Comparison of ENCODE assay signal across 8 cellular contexts in the genomic region with DNA sequence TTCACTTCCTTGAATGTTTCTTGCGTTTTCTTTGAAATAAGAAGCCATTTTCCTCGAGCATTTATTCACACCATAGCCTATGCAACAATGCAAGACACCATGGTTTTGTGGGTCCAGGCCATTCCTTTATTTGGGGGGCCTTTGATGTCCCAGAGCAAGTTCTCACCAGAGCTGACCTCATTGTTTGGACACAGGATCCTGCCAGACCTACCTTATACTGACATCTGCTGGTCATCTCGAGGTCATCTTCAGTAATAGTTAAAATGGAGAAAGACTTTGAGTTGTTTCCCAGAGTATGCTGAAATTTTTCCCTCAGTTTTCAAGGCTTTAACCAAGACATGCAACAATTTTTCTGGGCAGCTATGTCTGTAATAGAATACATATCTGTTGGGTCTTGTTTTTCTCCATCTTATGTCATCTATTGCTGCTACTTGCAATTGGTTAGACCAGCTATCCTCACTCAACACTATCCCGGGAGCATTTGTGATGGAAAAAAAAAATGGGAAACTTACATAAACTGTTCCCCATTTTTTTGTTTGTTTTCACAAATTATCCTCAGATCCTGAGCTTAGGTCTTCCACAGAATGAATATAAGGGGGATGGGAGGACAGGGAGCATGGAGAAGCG. TPM values are rescaled to one million over a fixed set of nuclear protein-coding genes. Genes with fewer than 3 reads are reported as not detected.
DNase-seq lines count a peak whose midpoint lies in the region; ATAC-seq, FAIRE-seq and TF ChIP-seq lines count a peak whose summit lies in the region.

No MANE protein-coding gene starts in this region.

- H3K27me3 ChIP-seq in endodermal cell (ENCODE audit: control insufficient read depth, insufficient read depth, low read length, poor library complexity, severe bottlenecking) = no peaks in the 10 kb centered on the region

- no peak overlapping the region for H3K27ac ChIP-seq in 22Rv1
- no peak overlapping the region for H3K27ac ChIP-seq in endodermal cell (ENCODE audit: low read depth, low read length)

- peaks cover 5% of the 10 kb centered on the region for H3K9me3 Mint-ChIP-seq in endodermal cell
- peaks cover 5% of the 10 kb centered on the region for H3K9me3 Mint-ChIP-seq in activated CD4-positive, alpha-beta memory T cell treated with anti-CD3 and anti-CD28 coated beads for 36 hours

- no peaks in the 10 kb centered on the region for H3K4me1 Mint-ChIP-seq in endodermal cell
- H3K4me1 Mint-ChIP-seq in activated CD4-positive, alpha-beta memory T cell treated with anti-CD3 and anti-CD28 coated beads for 36 hours (ENCODE audit: low read depth) = no peaks in the 10 kb centered on the region

- FAIRE-seq in GM12891 (lab: Jason Lieb, UNC) = no peak

- POLR2A ChIA-PET in activated CD4-positive, alpha-beta memory T cell treated with anti-CD3 and anti-CD28 coated beads for 36 hours (lab: Charles Lee) = no interaction called here

- peak; percentile 57 for ATAC-seq in omental fat pad (ENCODE audit: low FRiP score)
- no peak for ATAC-seq in HG02870 (IDR thresholded peaks at IDR 0.05; ENCODE audit: unreplicated experiment)

- no peak overlapping the region for H3K4me3 ChIP-seq in endodermal cell (ENCODE audit: low read length)

- H3K9ac ChIP-seq in endodermal cell (ENCODE audit: extremely low read depth, low read length, poor library complexity, severe bottlenecking) = no peak overlapping the region

- H3K9me3 ChIP-seq in endodermal cell (ENCODE audit: control insufficient read depth, low read length) = no peaks in the 10 kb centered on the region

- CTCF ChIA-PET in activated CD4-positive, alpha-beta memory T cell treated with anti-CD3 and anti-CD28 coated beads for 36 hours (lab: Charles Lee) = interaction anchor here (3.3 kb wide), 1 partner anchor 11 kb away, joined by 18 read pairs; no protein-coding TSS in a partner anchor

- DNase-seq in GM12891 (ENCODE audit: insufficient read length, low spot score) (peak; percentile 26), NCI-H748 treated with DMSO at 0.1 percent for 48 hours (lab: John Stamatoyannopoulos, UW) (peak; percentile 14), endodermal cell (peak; percentile 57), omental fat pad (ENCODE audit: low spot score) (no peak), NCI-H446 treated with DMSO at 0.1 percent for 48 hours (lab: John Stamatoyannopoulos, UW) (no peak)
- no peak for DNase-seq in activated CD4-positive, alpha-beta memory T cell treated with anti-CD3 and anti-CD28 coated beads for 36 hours

- intact Hi-C loops in activated CD4-positive, alpha-beta memory T cell treated with anti-CD3 and anti-CD28 coated beads for 36 hours (cut with micrococcal nuclease) = no loop called here

- TF ChIP-seq CTCF in 22Rv1 (IDR thresholded peaks at IDR 0.05) = peak; percentile 87
- peak; percentile 79 for TF ChIP-seq CTCF in endodermal cell (conservative IDR thresholded peaks at IDR 0.05)
- no peak for TF ChIP-seq CTCF in omental fat pad (IDR thresholded peaks at IDR 0.05)

- no peak overlapping the region for H3K27ac Mint-ChIP-seq in endodermal cell
- no peak overlapping the region for H3K27ac Mint-ChIP-seq in activated CD4-positive, alpha-beta memory T cell treated with anti-CD3 and anti-CD28 coated beads for 36 hours

- TF ChIP-seq POLR2A in GM12891 (IDR thresholded peaks at IDR 0.05; ENCODE audit: low read depth, low read length) = no peak

- H3K36me3 Mint-ChIP-seq in endodermal cell (ENCODE audit: low read depth) = no peaks in the 10 kb centered on the region
- no peaks in the 10 kb centered on the region for H3K36me3 Mint-ChIP-seq in activated CD4-positive, alpha-beta memory T cell treated with anti-CD3 and anti-CD28 coated beads for 36 hours

- WGBS in endodermal cell (ENCODE audit: insufficient coverage in 1 of 2, insufficient read length in 1 of 2), 2 experiments = 22 to 50% methylated on average over 2 to 5 of the region's 5 CpGs

- peaks cover 7% of the 10 kb centered on the region for H3K27me3 Mint-ChIP-seq in endodermal cell (ENCODE audit: insufficient read depth)
- H3K27me3 Mint-ChIP-seq in activated CD4-positive, alpha-beta memory T cell treated with anti-CD3 and anti-CD28 coated beads for 36 hours = peaks cover 7% of the 10 kb centered on the region

- no peaks in the 10 kb centered on the region for H3K4me1 ChIP-seq in endodermal cell (ENCODE audit: control insufficient read depth, insufficient read depth, low read length)

- no peaks in the 10 kb centered on the region for H3K36me3 ChIP-seq in endodermal cell (ENCODE audit: control insufficient read depth, insufficient read depth, low read length)

- no peak overlapping the region for H3K4me3 Mint-ChIP-seq in endodermal cell
- no peak overlapping the region for H3K4me3 Mint-ChIP-seq in activated CD4-positive, alpha-beta memory T cell treated with anti-CD3 and anti-CD28 coated beads for 36 hours

TF ChIP-seq in GM12891, 5 proteins besides CTCF, POLR2A, EP300 and RAD21:
- TF ChIP-seq POU2F2 (IDR thresholded peaks at IDR 0.05; ENCODE audit: low read depth, low read length) = no peak
- no peak for TF ChIP-seq SPI1 (IDR thresholded peaks at IDR 0.05; ENCODE audit: low read depth, low read length)
- TF ChIP-seq TAF1 (IDR thresholded peaks at IDR 0.05; ENCODE audit: low read depth, low read length) = no peak
- TF ChIP-seq POLR2AphosphoS5 (IDR thresholded peaks at IDR 0.05; ENCODE audit: low read depth, low read length) = no peak
- TF ChIP-seq PAX5 (IDR thresholded peaks at IDR 0.05; ENCODE audit: insufficient read depth, low read length, severe bottlenecking) = no peak

RNA-seq across cellular contexts. Expression of gene BACE2, which starts 34.0 kb away (rescaled TPM):
- 0.59 TPM for polyA plus RNA-seq in GM12891 (2012; ENCODE audit: low read depth, missing spikeins)
- 10 to 100 TPM in 1 of 2 donors, 1 to 10 TPM in 1; 9.1 to 16.7 TPM for total RNA-seq in endodermal cell
- 11.3 TPM for polyA plus RNA-seq in endodermal cell (2013, experiment 1 of 2)
- 8.9 TPM for polyA plus RNA-seq in endodermal cell (2013, experiment 2 of 2)
- total RNA-seq in omental fat pad = 10 to 100 TPM; 23.5 to 39.3 (median 37.0) TPM
- 1 to 10 TPM in 1 of 2 experiments, under 1 TPM in 1; 0.77 to 1.1 TPM for total RNA-seq in activated CD4-positive, alpha-beta memory T cell treated with anti-CD3 and anti-CD28 coated beads for 36 hours

Comparison
In these comparisons a context has a peak if more than half of its experiments do, and no peak if none do; other contexts are left out.
1. CTCF ChIP-seq: peak in 22Rv1 (single experiment) and endodermal cell (single experiment); none in omental fat pad (0 of 3).
2. DNase-seq: peak in GM12891 (single experiment), NCI-H748 treated with DMSO at 0.1 percent for 48 hours (single experiment) and endodermal cell (single experiment); none in omental fat pad (single experiment), NCI-H446 treated with DMSO at 0.1 percent for 48 hours (single experiment) and activated CD4-positive, alpha-beta memory T cell treated with anti-CD3 and anti-CD28 coated beads for 36 hours (single experiment).
3. RNA of gene BACE2, which starts 34.0 kb away (total RNA-seq): 23.5 to 39.3 TPM in omental fat pad and 9.1 to 16.7 TPM in endodermal cell; 0.77 to 1.1 TPM in activated CD4-positive, alpha-beta memory T cell treated with anti-CD3 and anti-CD28 coated beads for 36 hours; every median in the first group is over 4 times any median in the second.